17 cellular contexts compared by ENCODE assay signal in the genomic region with DNA sequence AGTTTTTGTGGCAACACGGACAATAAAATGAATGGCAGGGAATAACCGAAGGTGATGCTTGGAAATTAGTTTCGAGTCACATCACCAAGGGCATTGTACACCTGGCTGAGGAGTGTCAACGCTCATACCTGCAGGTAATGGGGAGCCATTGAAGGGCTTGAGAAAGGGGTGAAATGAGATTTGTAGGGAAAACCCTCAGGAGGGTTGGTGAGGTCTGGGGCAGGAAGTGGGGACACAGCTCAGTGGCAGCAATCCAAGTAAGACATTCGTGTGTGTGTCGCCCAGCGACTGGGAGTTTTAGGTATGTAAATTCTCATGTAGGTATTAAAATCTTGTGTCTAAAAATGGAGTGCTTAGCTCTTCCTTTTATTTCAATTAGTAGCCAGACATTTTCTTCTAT. TPM values are rescaled to one million over a fixed set of nuclear protein-coding genes. Genes with fewer than 3 reads are reported as not detected.
DNase-seq lines count a peak whose midpoint lies in the region; ATAC-seq and TF ChIP-seq lines count a peak whose summit lies in the region.
"Had no signal": no experiment of that assay in that cellular context is flagged by ENCODE, and none has a peak within 500 bp of the region (broad histone marks: within the 10 kb centered on the region; RNA-seq: fewer than 3 reads in every experiment).

No MANE protein-coding gene starts in this region.

- H3K27ac Mint-ChIP-seq in activated CD4-positive, alpha-beta T cell treated with anti-CD3 and anti-CD28 coated beads, Interleukin-2, amount 10 ng/mL, durations not matched to agents 24 days and 14 days = peak overlapping the region; percentile 9
- H3K27ac Mint-ChIP-seq in neural progenitor cell = peak overlapping the region; percentile 52
- H3K27ac Mint-ChIP-seq: activated CD4-positive, alpha-beta memory T cell treated with anti-CD3 and anti-CD28 coated beads, Interleukin-2, amount 10 ng/mL, durations not matched to agents 7 days and 5 days had no signal

- ATAC-seq in GM21447 (IDR thresholded peaks at IDR 0.05; ENCODE audit: unreplicated experiment) (peak; percentile 56), HG03460 (IDR thresholded peaks at IDR 0.05; ENCODE audit: unreplicated experiment) (peak; percentile 55), GM21423 (IDR thresholded peaks at IDR 0.05; ENCODE audit: unreplicated experiment) (no peak)
- ATAC-seq: A549 had no signal

- peaks cover 31% of the 10 kb centered on the region for H3K4me1 Mint-ChIP-seq in activated CD4-positive, alpha-beta T cell treated with anti-CD3 and anti-CD28 coated beads, Interleukin-2, amount 10 ng/mL, durations not matched to agents 24 days and 14 days
- H3K4me1 Mint-ChIP-seq in neural progenitor cell = no peaks in the 10 kb centered on the region

- H3K4me2 ChIP-seq in neural progenitor cell = no peak overlapping the region
- H3K4me2 ChIP-seq: A549 had no signal

- H3K79me2 ChIP-seq in neural progenitor cell (ENCODE audit: low read depth) = no peaks in the 10 kb centered on the region

- intact Hi-C loops in activated CD4-positive, alpha-beta T cell treated with anti-CD3 and anti-CD28 coated beads, Interleukin-2, amount 10 ng/mL, durations not matched to agents 24 days and 14 days (cut with micrococcal nuclease) = no loop called here

- H3K4me3 ChIP-seq in neural progenitor cell = no peak overlapping the region
- H3K4me3 ChIP-seq: A549, cardiac muscle cell, transverse colon had no signal

- no peak overlapping the region for H3K4me3 Mint-ChIP-seq in activated CD4-positive, alpha-beta T cell treated with anti-CD3 and anti-CD28 coated beads, Interleukin-2, amount 10 ng/mL, durations not matched to agents 24 days and 14 days
- no peak overlapping the region for H3K4me3 Mint-ChIP-seq in neural progenitor cell
- H3K4me3 Mint-ChIP-seq: activated CD4-positive, alpha-beta memory T cell treated with anti-CD3 and anti-CD28 coated beads, Interleukin-2, amount 10 ng/mL, durations not matched to agents 7 days and 5 days had no signal

- no peaks in the 10 kb centered on the region for H3F3A ChIP-seq in neural progenitor cell (ENCODE audit: low read depth)

- no peaks in the 10 kb centered on the region for H3K4me1 ChIP-seq in neural progenitor cell
- H3K4me1 ChIP-seq: transverse colon had no signal

- H3K27me3 ChIP-seq in neural progenitor cell = no peaks in the 10 kb centered on the region
- H3K27me3 ChIP-seq: cardiac muscle cell, transverse colon had no signal

- peaks cover 74% of the 10 kb centered on the region for H3K36me3 Mint-ChIP-seq in activated CD4-positive, alpha-beta T cell treated with anti-CD3 and anti-CD28 coated beads, Interleukin-2, amount 10 ng/mL, durations not matched to agents 24 days and 14 days (ENCODE audit: low read depth)
- H3K36me3 Mint-ChIP-seq in neural progenitor cell = no peaks in the 10 kb centered on the region

- H2AFZ ChIP-seq in neural progenitor cell (replicated peaks) = no peak overlapping the region

- H3K9me3 Mint-ChIP-seq in activated CD4-positive, alpha-beta T cell treated with anti-CD3 and anti-CD28 coated beads, Interleukin-2, amount 10 ng/mL, durations not matched to agents 24 days and 14 days = no peaks in the 10 kb centered on the region
- no peaks in the 10 kb centered on the region for H3K9me3 Mint-ChIP-seq in neural progenitor cell
- H3K9me3 Mint-ChIP-seq: activated CD4-positive, alpha-beta memory T cell treated with anti-CD3 and anti-CD28 coated beads, Interleukin-2, amount 10 ng/mL, durations not matched to agents 7 days and 5 days had no signal

- no peak overlapping the region for H3K27ac ChIP-seq in neural progenitor cell
- H3K27ac ChIP-seq: A549, cardiac muscle cell, HL-60, transverse colon had no signal

- no peak for DNase-seq in activated CD4-positive, alpha-beta T cell treated with anti-CD3 and anti-CD28 coated beads, Interleukin-2, amount 10 ng/mL, durations not matched to agents 24 days and 14 days
- no peak for DNase-seq in activated CD4-positive, alpha-beta T cell treated with anti-CD3 and anti-CD28 coated beads, Interleukin-2, amount 50 U/mL, for 1 hour
- DNase-seq in neural progenitor cell (ENCODE audit: low spot score) = no peak
- DNase-seq in activated CD8-positive, alpha-beta memory T cell treated with anti-CD3 and anti-CD28 coated beads, Interleukin-2, amount 50 U/mL, for 48 hours = no peak
- no peak for DNase-seq in ecto neural progenitor cell (ENCODE audit: low spot score)
- DNase-seq: activated CD4-positive, alpha-beta memory T cell treated with anti-CD3 and anti-CD28 coated beads, Interleukin-2, amount 10 ng/mL, durations not matched to agents 7 days and 5 days; Calu3; islet precursor cell; NCI-H1930; Right ventricle myocardium superior; transverse colon had no signal

- no peaks in the 10 kb centered on the region for H3K36me3 ChIP-seq in neural progenitor cell
- H3K36me3 ChIP-seq: cardiac muscle cell had no signal

- no peaks in the 10 kb centered on the region for H3K27me3 Mint-ChIP-seq in activated CD4-positive, alpha-beta T cell treated with anti-CD3 and anti-CD28 coated beads, Interleukin-2, amount 10 ng/mL, durations not matched to agents 24 days and 14 days
- no peaks in the 10 kb centered on the region for H3K27me3 Mint-ChIP-seq in neural progenitor cell (ENCODE audit: insufficient read depth, low read depth)
- H3K27me3 Mint-ChIP-seq: activated CD4-positive, alpha-beta memory T cell treated with anti-CD3 and anti-CD28 coated beads, Interleukin-2, amount 10 ng/mL, durations not matched to agents 7 days and 5 days had no signal

- TF ChIP-seq CTCF in neural progenitor cell (IDR thresholded peaks at IDR 0.05) = no peak

- no peaks in the 10 kb centered on the region for H4K20me1 ChIP-seq in neural progenitor cell (ENCODE audit: low read depth)

- no peak overlapping the region for H3K9ac ChIP-seq in neural progenitor cell

- no peaks in the 10 kb centered on the region for H3K9me3 ChIP-seq in neural progenitor cell (ENCODE audit: low read depth)
- H3K9me3 ChIP-seq: A549, transverse colon had no signal

RNA-seq across cellular contexts. Expression of a gene that starts 14.3 kb away (rescaled TPM):
- 64.6 and 65.6 TPM in 2 replicates for total RNA-seq in activated CD4-positive, alpha-beta T cell treated with anti-CD3 and anti-CD28 coated beads, Interleukin-2, amount 10 ng/mL, durations not matched to agents 24 days and 14 days
- total RNA-seq in neural progenitor cell (ENCODE audit: low replicate concordance) = 2.6 and 6.1 TPM in 2 replicates
